In genomic region chr13:27406178-27406939, GRCh38 we compare ENCODE assay signal across 8 cellular contexts. TPM values are rescaled to one million over a fixed set of nuclear protein-coding genes. Genes with fewer than 3 reads are reported as not detected.
DNase-seq lines count a peak whose midpoint lies in the region; ATAC-seq, FAIRE-seq and TF ChIP-seq lines count a peak whose summit lies in the region.

No MANE protein-coding gene starts in this region.

- H3K4me3 ChIP-seq in tibial nerve, result no peak overlapping the region

- peak overlapping the region in 1 of 7 donors; percentile 46 for H3K27ac Mint-ChIP-seq in CD14-positive monocyte

- H3K4me3 Mint-ChIP-seq in CD14-positive monocyte, result no peak overlapping the region

- peaks cover 6 to 13% (median 7%) of the 10 kb centered on the region in 3 donors for H3K27me3 Mint-ChIP-seq in CD14-positive monocyte (ENCODE audit: low read depth in 3 of 3)

- ATAC-seq in HG03097 (IDR thresholded peaks at IDR 0.05; ENCODE audit: low FRiP score, unreplicated experiment) (no peak), HG03196 (IDR thresholded peaks at IDR 0.05; ENCODE audit: unreplicated experiment) (no peak)

- H3K9me3 ChIP-seq in tibial nerve, result no peaks in the 10 kb centered on the region

- peaks cover 0 to 3% (median 0%) of the 10 kb centered on the region in 7 donors for H3K9me3 Mint-ChIP-seq in CD14-positive monocyte

- H3K36me3 ChIP-seq in tibial nerve, result no peaks in the 10 kb centered on the region

- peaks cover 0 to 17% (median 15%) of the 10 kb centered on the region in 4 donors for H3K4me1 ChIP-seq in tibial nerve

- peak; percentile 75 for FAIRE-seq in GM12891 (lab: Jason Lieb, UNC)

- no peak overlapping the region for H3K27ac ChIP-seq in tibial nerve

- intact Hi-C loops in CD14-positive monocyte (cut with micrococcal nuclease), result loop anchor here in 1 of 2 donors (5.0 kb wide), 1 partner anchor 46 kb away; the partner anchor contains the start of gene MTIF3

- H3K36me3 Mint-ChIP-seq in CD14-positive monocyte, result no peaks in the 10 kb centered on the region

- DNase-seq in CD14-positive monocyte (ENCODE audit: low spot score) (no peak), GM12891 (ENCODE audit: insufficient read length, low spot score) (no peak), NCI-H524 (lab: John Stamatoyannopoulos, UW) (peak; percentile 61 to 79), iPS-NIHi11 (ENCODE audit: low spot score) (peak; percentile 30), tibial nerve (ENCODE audit: low spot score in 2 of 2) (peak in 1 of 2 donors; percentile 17)
- peak; percentile 13 for DNase-seq in activated gamma-delta T cell treated with anti-CD3 and anti-CD28 coated beads, Interleukin-2, amount 50 U/mL, for 16 hours (ENCODE audit: low read depth)

- H3K27me3 ChIP-seq in tibial nerve, result no peaks in the 10 kb centered on the region

- WGBS in tibial nerve, 2 donors, result 81 to 85% methylated on average over 12 of the region's 12 CpGs

- TF ChIP-seq EP300 in tibial nerve (IDR thresholded peaks at IDR 0.05), result no peak

- H3K4me1 Mint-ChIP-seq in CD14-positive monocyte, result peaks cover 7% of the 10 kb centered on the region

- peak; percentile 72 for TF ChIP-seq CTCF in CD14-positive monocyte (IDR thresholded peaks at IDR 0.05)
- peak; percentile 19 to 50 (median 33) for TF ChIP-seq CTCF in tibial nerve (IDR thresholded peaks at IDR 0.05)

- TF ChIP-seq POLR2A in GM12891 (IDR thresholded peaks at IDR 0.05; ENCODE audit: low read depth, low read length) (no peak), tibial nerve (IDR thresholded peaks at IDR 0.05) (no peak)

TF ChIP-seq in GM12891, 5 proteins besides CTCF, POLR2A, EP300 and RAD21:
- TF ChIP-seq POU2F2 (IDR thresholded peaks at IDR 0.05; ENCODE audit: low read depth, low read length) (no peak), TAF1 (IDR thresholded peaks at IDR 0.05; ENCODE audit: low read depth, low read length) (no peak), SPI1 (IDR thresholded peaks at IDR 0.05; ENCODE audit: low read depth, low read length) (no peak), POLR2AphosphoS5 (IDR thresholded peaks at IDR 0.05; ENCODE audit: low read depth, low read length) (no peak), PAX5 (IDR thresholded peaks at IDR 0.05; ENCODE audit: insufficient read depth, low read length, severe bottlenecking) (no peak)

RNA-seq across cellular contexts. Expression of gene GTF3A, which starts 18.1 kb away (rescaled TPM):
- polyA plus RNA-seq in CD14-positive monocyte, result 100 to 1,000 TPM; 179 to 259 TPM
- polyA plus RNA-seq in GM12891 (2012; ENCODE audit: low read depth, missing spikeins), result 119 TPM
- total RNA-seq in tibial nerve, result 100 to 1,000 TPM in 3 of 4 donors, 10 to 100 TPM in 1; 64.5 to 201 (median 123) TPM

RNA-seq across cellular contexts. Expression of gene MTIF3, which starts 44.0 kb away (rescaled TPM):
- 10 to 100 TPM; 61.6 to 86.6 TPM for polyA plus RNA-seq in CD14-positive monocyte
- polyA plus RNA-seq in GM12891 (2012; ENCODE audit: low read depth, missing spikeins), result 39.7 TPM
- 10 to 100 TPM; 45.4 to 94.2 (median 65.9) TPM for total RNA-seq in tibial nerve

Comparison
In these comparisons a context has a peak if more than half of its experiments do, and no peak if none do; other contexts are left out.
1. DNase-seq: peak in NCI-H524 (2 of 2), activated gamma-delta T cell treated with anti-CD3 and anti-CD28 coated beads, Interleukin-2, amount 50 U/mL, for 16 hours (single experiment) and iPS-NIHi11 (single experiment); none in CD14-positive monocyte (single experiment) and GM12891 (single experiment).